In the genomic region with DNA sequence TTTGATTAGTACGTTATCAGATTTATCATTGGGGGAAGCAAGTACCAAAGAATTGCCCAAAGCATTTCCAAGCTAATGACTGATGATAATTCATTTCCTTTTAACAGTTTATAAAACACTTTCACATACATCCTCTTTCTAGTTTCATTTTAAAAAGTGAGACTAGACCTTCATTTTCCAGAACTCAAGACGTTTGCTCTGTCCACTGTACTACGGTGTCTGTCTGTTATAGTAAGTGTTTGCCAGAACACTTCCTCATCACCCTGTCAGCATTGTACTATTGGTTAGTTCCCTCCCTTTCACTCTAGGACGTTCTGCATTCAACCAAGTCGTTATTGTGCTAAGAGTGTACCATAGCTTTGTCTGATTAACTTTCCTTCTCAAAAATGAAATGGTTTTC, we compare ENCODE assay signal across 26 cellular contexts.
DNase-seq lines count a peak whose midpoint lies in the region; ATAC-seq, FAIRE-seq and TF ChIP-seq lines count a peak whose summit lies in the region.
"Had no signal": no experiment of that assay in that cellular context is flagged by ENCODE, and none has a peak within 500 bp of the region (broad histone marks: within the 10 kb centered on the region; RNA-seq: fewer than 3 reads in every experiment).

No MANE protein-coding gene starts in this region.

- H3K27me3 ChIP-seq in GM12878 (replicated peaks in 1 of 2; ENCODE audit: control insufficient read depth in 2 of 2, insufficient read depth in 2 of 2, low read length in 1 of 2) (no peaks in the 10 kb centered on the region), ascending aorta (no peaks in the 10 kb centered on the region)
- H3K27me3 ChIP-seq: SJSA1 had no signal

- 85% methylated on average over 5 of the region's 5 CpGs for WGBS in GM12878 (ENCODE audit: insufficient coverage, insufficient replicate concordance, low lambda C conversion rate, missing lambda C conversion rate)

- intact Hi-C loops in GM12878 (cut with micrococcal nuclease; ENCODE audit: unreplicated experiment) = no loop called here
- intact Hi-C loops in ascending aorta (cut with DNase I) = no loop called here

- TF ChIP-seq CTCF in HEK293 (tag by site-specific recombination; IDR thresholded peaks at IDR 0.05) (no peak), GM12878 (IDR thresholded peaks at IDR 0.05 in 2 of 3, conservative IDR thresholded peaks at IDR 0.05 in 1 of 3; ENCODE audit: control insufficient read depth in 2 of 3, extremely low read depth in 1 of 3, insufficient read depth in 1 of 3, low read depth in 3 of 3, low read length in 3 of 3) (no peak), ascending aorta (IDR thresholded peaks at IDR 0.05) (no peak)

- H3K4me3 ChIP-seq in HEK293 (ENCODE audit: low read depth, low read length) (no peak overlapping the region), GM12878 (no peak overlapping the region), ascending aorta (no peak overlapping the region)
- H3K4me3 ChIP-seq: GM23338, SJSA1 had no signal

- CTCF ChIA-PET in HEK293 (lab: Yijun Ruan, JAX) = no interaction called here
- CTCF ChIA-PET in GM12878 (lab: Yijun Ruan, JAX) = interaction anchor here (1.0 to 1.4 kb wide), 3 partner anchors 45 to 516 kb away, joined by 3 to 5 read pairs (median 4); partner anchors contain the start of genes POLR3B and TMEM263

- H2AFZ ChIP-seq in GM12878 (ENCODE audit: control insufficient read depth, low read depth, low read length) = no peak overlapping the region
- H2AFZ ChIP-seq: GM23338 had no signal

- no peak overlapping the region for H3K27ac ChIP-seq in HEK293 (ENCODE audit: extremely low read depth, low read depth, low read length)
- H3K27ac ChIP-seq in GM12878 (ENCODE audit: control insufficient read depth, insufficient read depth) = no peak overlapping the region
- no peak overlapping the region for H3K27ac ChIP-seq in ascending aorta
- H3K27ac ChIP-seq: SJSA1 had no signal

- DNase-seq in CD1c-positive myeloid dendritic cell (ENCODE audit: extremely low spot score) (peak; percentile 5), NOMO-1 treated with DMSO at 0.1 percent for 48 hours (lab: John Stamatoyannopoulos, UW; ENCODE audit: unreplicated experiment) (peak; percentile 94), GM12878 (ENCODE audit: low read depth, low spot score) (no peak), ascending aorta (ENCODE audit: low spot score in 2 of 2) (no peak), NCI-H2171 (lab: John Stamatoyannopoulos, UW) (no peak)
- no peak for DNase-seq in activated CD8-positive, alpha-beta memory T cell treated with anti-CD3 and anti-CD28 coated beads for 24 hours
- DNase-seq: CD4-positive, CD25-positive, alpha-beta regulatory T cell; H9; HFFc6; IMR-90; KG1; MM.1S; NCI-H1105; NCI-H1436 treated with DMSO at 0.1 percent for 48 hours; NCI-H1930; NCI-H2107; NCI-H446; NCI-H524 treated with DMSO at 0.1 percent for 48 hours; NCI-H774; NK-92 treated with Interleukin-12 subunit alpha and Interleukin-12 subunit beta, amount 100 ng/mL, for 24 hours; T-helper 2 cell had no signal

- H3K79me2 ChIP-seq in GM12878 (ENCODE audit: control insufficient read depth, insufficient read depth, low read length) = no peaks in the 10 kb centered on the region

- no peak for TF ChIP-seq RAD21 in GM12878 (IDR thresholded peaks at IDR 0.05; ENCODE audit: insufficient read depth, low read depth, low read length)

- peaks cover 13 to 24% of the 10 kb centered on the region in 2 experiments; a peak in 2 of 3 replicates for H3K36me3 ChIP-seq in HEK293 (ENCODE audit: control insufficient read depth in 2 of 2, insufficient read depth in 1 of 2, low read length in 2 of 2)
- no peaks in the 10 kb centered on the region; a peak in 1 of 4 replicates for H3K36me3 ChIP-seq in GM12878 (ENCODE audit: control insufficient read depth in 2 of 2, insufficient read depth in 2 of 2, low read length in 1 of 2)
- H3K36me3 ChIP-seq in ascending aorta = peaks cover 0 to 5% of the 10 kb centered on the region in 2 donors

- POLR2A ChIA-PET in HEK293 (lab: Yijun Ruan, JAX) = interaction anchor here (0.5 kb wide), 1 partner anchor 1087 kb away, joined by 4 read pairs; no protein-coding TSS in a partner anchor
- POLR2A ChIA-PET in GM12878 (lab: Charles Lee) = interaction anchor here (0.5 kb wide), 1 partner anchor 109 kb away, joined by 3 read pairs; no protein-coding TSS in a partner anchor

- no peak for TF ChIP-seq EP300 in GM12878 (IDR thresholded peaks at IDR 0.05; ENCODE audit: borderline replicate concordance in 1 of 2, control insufficient read depth in 1 of 2, low read depth in 2 of 2, low read length in 2 of 2)

- FAIRE-seq in GM12878 (lab: Jason Lieb, UNC) = no peak
- FAIRE-seq: D721Med had no signal

- no peak for TF ChIP-seq POLR2A in GM12878 (IDR thresholded peaks at IDR 0.05; ENCODE audit: low read depth, low read length)

- peak; percentile 31 for ATAC-seq in GM12878
- ATAC-seq in GM19467 (IDR thresholded peaks at IDR 0.05; ENCODE audit: unreplicated experiment) = no peak
- ATAC-seq: GM23338 had no signal

- in situ Hi-C loops in GM12878 (cut with MboI) = no loop called here

- BruUV-seq in GM12878 (replicated peaks; lab: Mats Ljungman, UMichigan) = no TSS peak

- SMC1A ChIA-PET in GM12878 (lab: Charles Lee; ENCODE audit: uncharacterized antibody, unreplicated experiment) = interaction anchor here (1.0 to 2.2 kb wide), 4 partner anchors 9 to 28 kb away, joined by 3 to 6 read pairs (median 4); no protein-coding TSS in a partner anchor

- H3K9me3 ChIP-seq in HEK293 (ENCODE audit: control insufficient read depth, insufficient read depth, low read depth, low read length) (no peaks in the 10 kb centered on the region), GM12878 (replicated peaks; ENCODE audit: control insufficient read depth, insufficient read depth, low read length) (no peaks in the 10 kb centered on the region), ascending aorta (no peaks in the 10 kb centered on the region)
- H3K9me3 ChIP-seq: SJSA1 had no signal

- RAD21 ChIA-PET in GM12878 (lab: Charles Lee; ENCODE audit: unreplicated experiment) = no interaction called here

- H3K4me1 ChIP-seq in HEK293 (ENCODE audit: control insufficient read depth, insufficient read depth, low read length) = no peaks in the 10 kb centered on the region
- no peaks in the 10 kb centered on the region for H3K4me1 ChIP-seq in GM12878 (ENCODE audit: control insufficient read depth, insufficient read depth, low read length)
- no peaks in the 10 kb centered on the region for H3K4me1 ChIP-seq in ascending aorta

- H4K20me1 ChIP-seq in GM12878 (ENCODE audit: control insufficient read depth, insufficient read depth) = no peaks in the 10 kb centered on the region

- no peak overlapping the region for H3K4me2 ChIP-seq in GM12878 (ENCODE audit: control insufficient read depth, insufficient read depth)
- H3K4me2 ChIP-seq: GM23338 had no signal

- H3K9ac ChIP-seq in GM12878 (ENCODE audit: control insufficient read depth, insufficient read depth, low read length) = no peak overlapping the region

TF ChIP-seq in HEK293, 187 proteins besides CTCF, POLR2A, EP300 and RAD21 (continues in another document):
- TF ChIP-seq TSHZ1 (tag by site-specific recombination; IDR thresholded peaks at IDR 0.05; ENCODE audit: borderline replicate concordance) = no peak

TF ChIP-seq in GM12878, 131 proteins besides CTCF, POLR2A, EP300 and RAD21:
- no peak for TF ChIP-seq NBN (IDR thresholded peaks at IDR 0.05)
- TF ChIP-seq FOXK2 (IDR thresholded peaks at IDR 0.05) = no peak
TF ChIP-seq in GM12878: peak in this region for 0.

Comparison
In these comparisons a context has a peak if more than half of its experiments do, and no peak if none do; other contexts are left out.
1. DNase-seq: peak in CD1c-positive myeloid dendritic cell (single experiment) and NOMO-1 treated with DMSO at 0.1 percent for 48 hours (single experiment); none in GM12878 (single experiment), ascending aorta (0 of 2), activated CD8-positive, alpha-beta memory T cell treated with anti-CD3 and anti-CD28 coated beads for 24 hours (single experiment) and NCI-H2171 (single experiment).